ENCODE assay signal across 1 cellular context in the genomic region with DNA sequence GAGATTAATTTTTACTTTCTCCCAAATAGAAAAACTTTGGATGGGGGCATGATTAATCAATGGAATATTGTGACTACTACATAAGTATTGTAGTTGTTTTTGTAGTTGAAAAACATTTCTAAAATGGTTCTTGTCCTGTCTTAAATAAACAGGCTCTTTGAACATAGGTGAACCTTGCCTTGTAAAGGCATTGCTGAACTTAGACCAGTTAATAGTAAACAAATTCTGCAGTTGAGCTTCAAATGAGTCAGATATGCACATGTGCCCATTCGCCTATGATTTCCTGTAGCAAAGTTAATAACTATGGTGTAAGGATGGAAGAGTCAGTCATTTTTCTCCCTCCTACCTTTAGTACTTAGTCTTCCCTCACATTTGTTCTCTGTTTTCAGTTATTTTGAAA.
TF ChIP-seq lines count a peak whose summit lies in the region.

No MANE protein-coding gene starts in this region.

TF ChIP-seq in HepG2, 621 proteins besides CTCF, POLR2A, EP300 and RAD21 (continued from another document and continues in another):
- TF ChIP-seq, protein P1, sequence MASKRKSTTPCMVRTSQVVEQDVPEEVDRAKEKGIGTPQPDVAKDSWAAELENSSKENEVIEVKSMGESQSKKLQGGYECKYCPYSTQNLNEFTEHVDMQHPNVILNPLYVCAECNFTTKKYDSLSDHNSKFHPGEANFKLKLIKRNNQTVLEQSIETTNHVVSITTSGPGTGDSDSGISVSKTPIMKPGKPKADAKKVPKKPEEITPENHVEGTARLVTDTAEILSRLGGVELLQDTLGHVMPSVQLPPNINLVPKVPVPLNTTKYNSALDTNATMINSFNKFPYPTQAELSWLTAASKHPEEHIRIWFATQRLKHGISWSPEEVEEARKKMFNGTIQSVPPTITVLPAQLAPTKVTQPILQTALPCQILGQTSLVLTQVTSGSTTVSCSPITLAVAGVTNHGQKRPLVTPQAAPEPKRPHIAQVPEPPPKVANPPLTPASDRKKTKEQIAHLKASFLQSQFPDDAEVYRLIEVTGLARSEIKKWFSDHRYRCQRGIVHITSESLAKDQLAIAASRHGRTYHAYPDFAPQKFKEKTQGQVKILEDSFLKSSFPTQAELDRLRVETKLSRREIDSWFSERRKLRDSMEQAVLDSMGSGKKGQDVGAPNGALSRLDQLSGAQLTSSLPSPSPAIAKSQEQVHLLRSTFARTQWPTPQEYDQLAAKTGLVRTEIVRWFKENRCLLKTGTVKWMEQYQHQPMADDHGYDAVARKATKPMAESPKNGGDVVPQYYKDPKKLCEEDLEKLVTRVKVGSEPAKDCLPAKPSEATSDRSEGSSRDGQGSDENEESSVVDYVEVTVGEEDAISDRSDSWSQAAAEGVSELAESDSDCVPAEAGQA (IDR thresholded peaks at IDR 0.05; ENCODE audit: low read depth), result no peak
- TF ChIP-seq, protein P1 (CRISPR knock-in tag; IDR thresholded peaks at IDR 0.05; ENCODE audit: borderline replicate concordance), result no peak
- TF ChIP-seq, protein P2, sequence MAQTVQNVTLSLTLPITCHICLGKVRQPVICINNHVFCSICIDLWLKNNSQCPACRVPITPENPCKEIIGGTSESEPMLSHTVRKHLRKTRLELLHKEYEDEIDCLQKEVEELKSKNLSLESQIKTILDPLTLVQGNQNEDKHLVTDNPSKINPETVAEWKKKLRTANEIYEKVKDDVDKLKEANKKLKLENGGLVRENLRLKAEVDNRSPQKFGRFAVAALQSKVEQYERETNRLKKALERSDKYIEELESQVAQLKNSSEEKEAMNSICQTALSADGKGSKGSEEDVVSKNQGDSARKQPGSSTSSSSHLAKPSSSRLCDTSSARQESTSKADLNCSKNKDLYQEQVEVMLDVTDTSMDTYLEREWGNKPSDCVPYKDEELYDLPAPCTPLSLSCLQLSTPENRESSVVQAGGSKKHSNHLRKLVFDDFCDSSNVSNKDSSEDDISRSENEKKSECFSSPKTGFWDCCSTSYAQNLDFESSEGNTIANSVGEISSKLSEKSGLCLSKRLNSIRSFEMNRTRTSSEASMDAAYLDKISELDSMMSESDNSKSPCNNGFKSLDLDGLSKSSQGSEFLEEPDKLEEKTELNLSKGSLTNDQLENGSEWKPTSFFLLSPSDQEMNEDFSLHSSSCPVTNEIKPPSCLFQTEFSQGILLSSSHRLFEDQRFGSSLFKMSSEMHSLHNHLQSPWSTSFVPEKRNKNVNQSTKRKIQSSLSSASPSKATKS (CRISPR knock-in tag; IDR thresholded peaks at IDR 0.05), result no peak
- TF ChIP-seq, protein P3, sequence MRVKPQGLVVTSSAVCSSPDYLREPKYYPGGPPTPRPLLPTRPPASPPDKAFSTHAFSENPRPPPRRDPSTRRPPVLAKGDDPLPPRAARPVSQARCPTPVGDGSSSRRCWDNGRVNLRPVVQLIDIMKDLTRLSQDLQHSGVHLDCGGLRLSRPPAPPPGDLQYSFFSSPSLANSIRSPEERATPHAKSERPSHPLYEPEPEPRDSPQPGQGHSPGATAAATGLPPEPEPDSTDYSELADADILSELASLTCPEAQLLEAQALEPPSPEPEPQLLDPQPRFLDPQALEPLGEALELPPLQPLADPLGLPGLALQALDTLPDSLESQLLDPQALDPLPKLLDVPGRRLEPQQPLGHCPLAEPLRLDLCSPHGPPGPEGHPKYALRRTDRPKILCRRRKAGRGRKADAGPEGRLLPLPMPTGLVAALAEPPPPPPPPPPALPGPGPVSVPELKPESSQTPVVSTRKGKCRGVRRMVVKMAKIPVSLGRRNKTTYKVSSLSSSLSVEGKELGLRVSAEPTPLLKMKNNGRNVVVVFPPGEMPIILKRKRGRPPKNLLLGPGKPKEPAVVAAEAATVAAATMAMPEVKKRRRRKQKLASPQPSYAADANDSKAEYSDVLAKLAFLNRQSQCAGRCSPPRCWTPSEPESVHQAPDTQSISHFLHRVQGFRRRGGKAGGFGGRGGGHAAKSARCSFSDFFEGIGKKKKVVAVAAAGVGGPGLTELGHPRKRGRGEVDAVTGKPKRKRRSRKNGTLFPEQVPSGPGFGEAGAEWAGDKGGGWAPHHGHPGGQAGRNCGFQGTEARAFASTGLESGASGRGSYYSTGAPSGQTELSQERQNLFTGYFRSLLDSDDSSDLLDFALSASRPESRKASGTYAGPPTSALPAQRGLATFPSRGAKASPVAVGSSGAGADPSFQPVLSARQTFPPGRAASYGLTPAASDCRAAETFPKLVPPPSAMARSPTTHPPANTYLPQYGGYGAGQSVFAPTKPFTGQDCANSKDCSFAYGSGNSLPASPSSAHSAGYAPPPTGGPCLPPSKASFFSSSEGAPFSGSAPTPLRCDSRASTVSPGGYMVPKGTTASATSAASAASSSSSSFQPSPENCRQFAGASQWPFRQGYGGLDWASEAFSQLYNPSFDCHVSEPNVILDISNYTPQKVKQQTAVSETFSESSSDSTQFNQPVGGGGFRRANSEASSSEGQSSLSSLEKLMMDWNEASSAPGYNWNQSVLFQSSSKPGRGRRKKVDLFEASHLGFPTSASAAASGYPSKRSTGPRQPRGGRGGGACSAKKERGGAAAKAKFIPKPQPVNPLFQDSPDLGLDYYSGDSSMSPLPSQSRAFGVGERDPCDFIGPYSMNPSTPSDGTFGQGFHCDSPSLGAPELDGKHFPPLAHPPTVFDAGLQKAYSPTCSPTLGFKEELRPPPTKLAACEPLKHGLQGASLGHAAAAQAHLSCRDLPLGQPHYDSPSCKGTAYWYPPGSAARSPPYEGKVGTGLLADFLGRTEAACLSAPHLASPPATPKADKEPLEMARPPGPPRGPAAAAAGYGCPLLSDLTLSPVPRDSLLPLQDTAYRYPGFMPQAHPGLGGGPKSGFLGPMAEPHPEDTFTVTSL (CRISPR knock-in tag; IDR thresholded peaks at IDR 0.05; ENCODE audit: borderline replicate concordance), result peak; percentile 85; the same call in 1 of the 2 replicates
- TF ChIP-seq, protein P4, sequence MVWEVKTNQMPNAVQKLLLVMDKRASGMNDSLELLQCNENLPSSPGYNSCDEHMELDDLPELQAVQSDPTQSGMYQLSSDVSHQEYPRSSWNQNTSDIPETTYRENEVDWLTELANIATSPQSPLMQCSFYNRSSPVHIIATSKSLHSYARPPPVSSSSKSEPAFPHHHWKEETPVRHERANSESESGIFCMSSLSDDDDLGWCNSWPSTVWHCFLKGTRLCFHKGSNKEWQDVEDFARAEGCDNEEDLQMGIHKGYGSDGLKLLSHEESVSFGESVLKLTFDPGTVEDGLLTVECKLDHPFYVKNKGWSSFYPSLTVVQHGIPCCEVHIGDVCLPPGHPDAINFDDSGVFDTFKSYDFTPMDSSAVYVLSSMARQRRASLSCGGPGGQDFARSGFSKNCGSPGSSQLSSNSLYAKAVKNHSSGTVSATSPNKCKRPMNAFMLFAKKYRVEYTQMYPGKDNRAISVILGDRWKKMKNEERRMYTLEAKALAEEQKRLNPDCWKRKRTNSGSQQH (CRISPR knock-in tag; IDR thresholded peaks at IDR 0.05; ENCODE audit: low read depth), result no peak
- TF ChIP-seq, protein P5, sequence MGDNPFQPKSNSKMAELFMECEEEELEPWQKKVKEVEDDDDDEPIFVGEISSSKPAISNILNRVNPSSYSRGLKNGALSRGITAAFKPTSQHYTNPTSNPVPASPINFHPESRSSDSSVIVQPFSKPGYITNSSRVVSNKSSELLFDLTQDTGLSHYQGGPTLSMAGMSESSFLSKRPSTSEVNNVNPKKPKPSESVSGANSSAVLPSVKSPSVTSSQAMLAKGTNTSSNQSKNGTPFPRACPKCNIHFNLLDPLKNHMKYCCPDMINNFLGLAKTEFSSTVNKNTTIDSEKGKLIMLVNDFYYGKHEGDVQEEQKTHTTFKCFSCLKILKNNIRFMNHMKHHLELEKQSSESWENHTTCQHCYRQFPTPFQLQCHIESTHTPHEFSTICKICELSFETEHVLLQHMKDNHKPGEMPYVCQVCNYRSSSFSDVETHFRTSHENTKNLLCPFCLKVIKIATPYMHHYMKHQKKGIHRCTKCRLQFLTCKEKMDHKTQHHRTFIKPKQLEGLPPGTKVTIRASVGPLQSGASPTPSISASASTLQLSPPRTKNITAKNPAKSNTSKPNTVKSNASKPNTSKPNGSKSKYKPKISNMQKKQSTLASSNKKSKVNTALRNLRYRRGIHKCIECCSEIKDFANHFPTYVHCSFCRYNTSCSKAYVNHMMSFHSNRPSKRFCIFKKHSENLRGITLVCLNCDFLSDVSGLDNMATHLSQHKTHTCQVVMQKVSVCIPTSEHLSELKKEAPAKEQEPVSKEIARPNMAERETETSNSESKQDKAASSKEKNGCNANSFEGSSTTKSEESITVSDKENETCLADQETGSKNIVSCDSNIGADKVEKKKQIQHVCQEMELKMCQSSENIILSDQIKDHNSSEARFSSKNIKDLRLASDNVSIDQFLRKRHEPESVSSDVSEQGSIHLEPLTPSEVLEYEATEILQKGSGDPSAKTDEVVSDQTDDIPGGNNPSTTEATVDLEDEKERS (CRISPR knock-in tag; IDR thresholded peaks at IDR 0.05), result peak; percentile 65; the same call in 1 of the 2 replicates
- TF ChIP-seq CREB1 (IDR thresholded peaks at IDR 0.05) (no peak), CREB1 (CRISPR knock-in tag; IDR thresholded peaks at IDR 0.05) (0 out of 2 replicates have a peak, but pooled peaks have one; percentile 16), STAG1 (CRISPR knock-in tag; IDR thresholded peaks at IDR 0.05) (no peak), ETV6 (CRISPR knock-in tag; conservative IDR thresholded peaks at IDR 0.05) (no peak), SNAPC2 (CRISPR knock-in tag; IDR thresholded peaks at IDR 0.05) (no peak), TBP (CRISPR knock-in tag; IDR thresholded peaks at IDR 0.05) (no peak), POGZ (CRISPR knock-in tag; IDR thresholded peaks at IDR 0.05) (peak; percentile 78), ZNF83 (CRISPR knock-in tag; IDR thresholded peaks at IDR 0.05; ENCODE audit: borderline replicate concordance) (no peak)
- TF ChIP-seq, protein P6, sequence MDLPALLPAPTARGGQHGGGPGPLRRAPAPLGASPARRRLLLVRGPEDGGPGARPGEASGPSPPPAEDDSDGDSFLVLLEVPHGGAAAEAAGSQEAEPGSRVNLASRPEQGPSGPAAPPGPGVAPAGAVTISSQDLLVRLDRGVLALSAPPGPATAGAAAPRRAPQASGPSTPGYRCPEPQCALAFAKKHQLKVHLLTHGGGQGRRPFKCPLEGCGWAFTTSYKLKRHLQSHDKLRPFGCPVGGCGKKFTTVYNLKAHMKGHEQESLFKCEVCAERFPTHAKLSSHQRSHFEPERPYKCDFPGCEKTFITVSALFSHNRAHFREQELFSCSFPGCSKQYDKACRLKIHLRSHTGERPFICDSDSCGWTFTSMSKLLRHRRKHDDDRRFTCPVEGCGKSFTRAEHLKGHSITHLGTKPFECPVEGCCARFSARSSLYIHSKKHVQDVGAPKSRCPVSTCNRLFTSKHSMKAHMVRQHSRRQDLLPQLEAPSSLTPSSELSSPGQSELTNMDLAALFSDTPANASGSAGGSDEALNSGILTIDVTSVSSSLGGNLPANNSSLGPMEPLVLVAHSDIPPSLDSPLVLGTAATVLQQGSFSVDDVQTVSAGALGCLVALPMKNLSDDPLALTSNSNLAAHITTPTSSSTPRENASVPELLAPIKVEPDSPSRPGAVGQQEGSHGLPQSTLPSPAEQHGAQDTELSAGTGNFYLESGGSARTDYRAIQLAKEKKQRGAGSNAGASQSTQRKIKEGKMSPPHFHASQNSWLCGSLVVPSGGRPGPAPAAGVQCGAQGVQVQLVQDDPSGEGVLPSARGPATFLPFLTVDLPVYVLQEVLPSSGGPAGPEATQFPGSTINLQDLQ (CRISPR knock-in tag; IDR thresholded peaks at IDR 0.05), result no peak
- TF ChIP-seq, protein P7, sequence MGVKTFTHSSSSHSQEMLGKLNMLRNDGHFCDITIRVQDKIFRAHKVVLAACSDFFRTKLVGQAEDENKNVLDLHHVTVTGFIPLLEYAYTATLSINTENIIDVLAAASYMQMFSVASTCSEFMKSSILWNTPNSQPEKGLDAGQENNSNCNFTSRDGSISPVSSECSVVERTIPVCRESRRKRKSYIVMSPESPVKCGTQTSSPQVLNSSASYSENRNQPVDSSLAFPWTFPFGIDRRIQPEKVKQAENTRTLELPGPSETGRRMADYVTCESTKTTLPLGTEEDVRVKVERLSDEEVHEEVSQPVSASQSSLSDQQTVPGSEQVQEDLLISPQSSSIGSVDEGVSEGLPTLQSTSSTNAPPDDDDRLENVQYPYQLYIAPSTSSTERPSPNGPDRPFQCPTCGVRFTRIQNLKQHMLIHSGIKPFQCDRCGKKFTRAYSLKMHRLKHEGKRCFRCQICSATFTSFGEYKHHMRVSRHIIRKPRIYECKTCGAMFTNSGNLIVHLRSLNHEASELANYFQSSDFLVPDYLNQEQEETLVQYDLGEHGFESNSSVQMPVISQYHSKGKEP (CRISPR knock-in tag; IDR thresholded peaks at IDR 0.05), result no peak
- TF ChIP-seq, protein P8, sequence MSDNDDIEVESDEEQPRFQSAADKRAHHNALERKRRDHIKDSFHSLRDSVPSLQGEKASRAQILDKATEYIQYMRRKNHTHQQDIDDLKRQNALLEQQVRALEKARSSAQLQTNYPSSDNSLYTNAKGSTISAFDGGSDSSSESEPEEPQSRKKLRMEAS (IDR thresholded peaks at IDR 0.05), result peak; percentile 89
- TF ChIP-seq, protein P9, sequence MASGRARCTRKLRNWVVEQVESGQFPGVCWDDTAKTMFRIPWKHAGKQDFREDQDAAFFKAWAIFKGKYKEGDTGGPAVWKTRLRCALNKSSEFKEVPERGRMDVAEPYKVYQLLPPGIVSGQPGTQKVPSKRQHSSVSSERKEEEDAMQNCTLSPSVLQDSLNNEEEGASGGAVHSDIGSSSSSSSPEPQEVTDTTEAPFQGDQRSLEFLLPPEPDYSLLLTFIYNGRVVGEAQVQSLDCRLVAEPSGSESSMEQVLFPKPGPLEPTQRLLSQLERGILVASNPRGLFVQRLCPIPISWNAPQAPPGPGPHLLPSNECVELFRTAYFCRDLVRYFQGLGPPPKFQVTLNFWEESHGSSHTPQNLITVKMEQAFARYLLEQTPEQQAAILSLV (CRISPR knock-in tag; IDR thresholded peaks at IDR 0.05; ENCODE audit: borderline replicate concordance), result no peak
